Comparison of ENCODE assay signal across 9 cellular contexts in the genomic region with DNA sequence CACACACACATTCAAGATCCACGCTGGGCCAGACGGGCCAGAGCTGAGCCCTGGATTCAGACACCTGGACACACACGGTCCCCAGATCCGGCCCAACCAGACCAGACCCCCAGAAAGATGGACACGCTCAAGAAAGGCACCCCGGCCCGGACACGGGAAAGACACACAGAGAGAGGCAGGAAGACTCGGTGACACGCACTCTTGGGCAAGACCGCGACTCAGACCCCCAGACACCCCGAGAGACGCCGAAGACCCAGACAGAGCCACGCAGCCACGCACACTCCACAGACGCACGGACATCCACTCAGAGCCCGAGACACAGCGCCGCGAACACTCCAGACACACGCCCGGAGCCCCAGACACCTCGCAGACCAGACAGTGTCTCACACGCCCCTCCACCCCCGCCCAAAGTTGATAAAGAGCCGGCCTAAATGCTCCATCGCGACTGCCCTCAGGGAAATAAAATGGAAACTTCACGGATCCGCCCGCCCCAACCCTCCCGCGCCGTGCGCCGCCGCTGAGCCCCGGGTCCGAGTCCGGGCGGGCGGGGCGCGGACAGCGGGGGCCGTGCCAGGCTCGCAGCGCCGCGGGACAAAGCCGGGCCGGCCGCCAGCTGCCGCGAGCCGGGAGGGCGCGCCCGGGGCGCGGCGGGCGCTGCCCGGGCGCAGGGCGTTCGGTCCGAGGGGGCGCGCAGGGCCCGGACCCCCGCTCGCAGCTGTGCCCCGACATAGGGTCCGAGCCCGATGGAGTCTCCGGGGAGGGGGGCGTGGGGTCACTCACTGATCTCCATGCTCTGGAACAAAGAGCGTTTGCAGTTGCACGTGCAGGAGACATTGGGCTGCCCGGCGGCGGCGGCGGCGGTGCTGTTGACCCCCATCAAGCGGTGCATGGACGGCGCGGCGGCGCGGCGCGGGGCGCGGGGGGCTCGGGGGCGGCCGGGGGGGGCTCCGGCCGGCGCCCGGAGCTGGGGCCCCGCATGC. TPM values are rescaled to one million over a fixed set of nuclear protein-coding genes. Genes with fewer than 3 reads are reported as not detected.
DNase-seq lines count a peak whose midpoint lies in the region; ATAC-seq, FAIRE-seq and TF ChIP-seq lines count a peak whose summit lies in the region.
"Had no signal": no experiment of that assay in that cellular context is flagged by ENCODE, and none has a peak within 500 bp of the region (broad histone marks: within the 10 kb centered on the region; RNA-seq: fewer than 3 reads in every experiment).

No MANE protein-coding gene starts in this region.

- H3K4me3 Mint-ChIP-seq in activated CD4-positive, alpha-beta T cell treated with anti-CD3 and anti-CD28 coated beads, Interleukin-2, amount 10 ng/mL, durations not matched to agents 7 days and 5 days: peak overlapping the region; percentile 68
- H3K4me3 Mint-ChIP-seq in natural killer cell treated with Interleukin-12 subunit alpha and Interleukin-12 subunit beta and Interleukin-15 and Interleukin-18, amount 100 ng/mL, for 72 hours: peak overlapping the region; percentile 91

- no peak for FAIRE-seq in H1 (lab: Jason Lieb, UNC)
- FAIRE-seq: G401.6 had no signal

- H3K27ac Mint-ChIP-seq in activated CD4-positive, alpha-beta T cell treated with anti-CD3 and anti-CD28 coated beads, Interleukin-2, amount 10 ng/mL, durations not matched to agents 7 days and 5 days: peak overlapping the region; percentile 14
- H3K27ac Mint-ChIP-seq in natural killer cell treated with Interleukin-12 subunit alpha and Interleukin-12 subunit beta and Interleukin-15 and Interleukin-18, amount 100 ng/mL, for 72 hours: peak overlapping the region; percentile 42 to 47

- H3K9ac ChIP-seq in H1 (replicated peaks in 1 of 4; ENCODE audit: extremely low read depth in 1 of 4, low read depth in 3 of 4, low read length in 3 of 4): peak overlapping the region; percentile 66 to 89 (median 78)

- TF ChIP-seq RAD21 in H1 (IDR thresholded peaks at IDR 0.05 in 1 of 2, conservative IDR thresholded peaks at IDR 0.05 in 1 of 2; ENCODE audit: low read depth in 2 of 2, low read length in 2 of 2): no peak

- no peaks in the 10 kb centered on the region for H3K9me3 Mint-ChIP-seq in activated CD4-positive, alpha-beta T cell treated with anti-CD3 and anti-CD28 coated beads, Interleukin-2, amount 10 ng/mL, durations not matched to agents 7 days and 5 days
- H3K9me3 Mint-ChIP-seq in natural killer cell treated with Interleukin-12 subunit alpha and Interleukin-12 subunit beta and Interleukin-15 and Interleukin-18, amount 100 ng/mL, for 72 hours: no peaks in the 10 kb centered on the region

- H2BK20ac ChIP-seq in H1 (ENCODE audit: low read length): no peak overlapping the region; the same call in 1 of the 2 replicates

- CTCF ChIA-PET in activated CD4-positive, alpha-beta T cell treated with anti-CD3 and anti-CD28 coated beads, Interleukin-2, amount 10 ng/mL, durations not matched to agents 7 days and 5 days (lab: Charles Lee): interaction anchor here (0.6 to 2.1 kb wide), 3 partner anchors 10 to 54 kb away, joined by 3 to 8 read pairs (median 3); no protein-coding TSS in a partner anchor
- CTCF ChIA-PET in H1 (lab: Charles Lee; ENCODE audit: partially characterized antibody): interaction anchor here (1.5 to 4.8 kb wide), 3 partner anchors 11 to 55 kb away, joined by 6 to 20 read pairs (median 8); no protein-coding TSS in a partner anchor

- peak overlapping the region; percentile 87 for H3K18ac ChIP-seq in H1 (ENCODE audit: extremely low read depth, low read length)

- H2BK120ac ChIP-seq in H1 (replicated peaks; ENCODE audit: low read depth, low read length): no peak overlapping the region

- H3K14ac ChIP-seq in H1 (ENCODE audit: insufficient read length): no peak overlapping the region

- no peak overlapping the region for H2BK5ac ChIP-seq in H1 (ENCODE audit: low read depth, low read length)

- no peak overlapping the region for H3K27ac ChIP-seq in H1 (ENCODE audit: low read depth, low read length)

- peaks cover 14% of the 10 kb centered on the region for H3K4me1 Mint-ChIP-seq in activated CD4-positive, alpha-beta T cell treated with anti-CD3 and anti-CD28 coated beads, Interleukin-2, amount 10 ng/mL, durations not matched to agents 7 days and 5 days
- H3K4me1 Mint-ChIP-seq in natural killer cell treated with Interleukin-12 subunit alpha and Interleukin-12 subunit beta and Interleukin-15 and Interleukin-18, amount 100 ng/mL, for 72 hours (ENCODE audit: low read depth in 2 of 2): peaks cover 8 to 12% of the 10 kb centered on the region in 2 donors

- no peak overlapping the region for H4K91ac ChIP-seq in H1 (replicated peaks; ENCODE audit: insufficient read length, low read length)

- no peak overlapping the region for H3K4ac ChIP-seq in H1 (replicated peaks; ENCODE audit: insufficient read length, low read depth, low read length)

- H3K27me3 Mint-ChIP-seq in activated CD4-positive, alpha-beta T cell treated with anti-CD3 and anti-CD28 coated beads, Interleukin-2, amount 10 ng/mL, durations not matched to agents 7 days and 5 days: peaks cover 30% of the 10 kb centered on the region
- peaks cover 14 to 28% of the 10 kb centered on the region in 2 donors for H3K27me3 Mint-ChIP-seq in natural killer cell treated with Interleukin-12 subunit alpha and Interleukin-12 subunit beta and Interleukin-15 and Interleukin-18, amount 100 ng/mL, for 72 hours

- peak overlapping the region; percentile 84 for H4K8ac ChIP-seq in H1 (ENCODE audit: extremely low read depth, insufficient read depth, low read length)

- peaks cover 3% of the 10 kb centered on the region for H3K36me3 Mint-ChIP-seq in activated CD4-positive, alpha-beta T cell treated with anti-CD3 and anti-CD28 coated beads, Interleukin-2, amount 10 ng/mL, durations not matched to agents 7 days and 5 days (ENCODE audit: low read depth)
- H3K36me3 Mint-ChIP-seq in natural killer cell treated with Interleukin-12 subunit alpha and Interleukin-12 subunit beta and Interleukin-15 and Interleukin-18, amount 100 ng/mL, for 72 hours: peaks cover 5% of the 10 kb centered on the region

- TF ChIP-seq POLR2A in H1 (IDR thresholded peaks at IDR 0.05; ENCODE audit: control extremely low read depth in 1 of 2, low read depth in 2 of 2, low read length in 2 of 2): no peak; a peak in 1 of 3 replicates

- no peaks in the 10 kb centered on the region for H3K9me3 ChIP-seq in H1 (ENCODE audit: insufficient read depth in 2 of 2, low read depth in 1 of 2, low read length in 1 of 2)

- peak overlapping the region; percentile 77 to 83 (median 82) for H3K4me3 ChIP-seq in H1 (ENCODE audit: extremely low read depth in 1 of 4, insufficient read depth in 2 of 4, low read depth in 3 of 4, low read length in 4 of 4)

- POLR2A ChIA-PET in activated CD4-positive, alpha-beta T cell treated with anti-CD3 and anti-CD28 coated beads, Interleukin-2, amount 10 ng/mL, durations not matched to agents 7 days and 5 days (lab: Charles Lee): interaction anchor here (0.7 kb wide), 1 partner anchor 87 kb away, joined by 4 read pairs; no protein-coding TSS in a partner anchor
- POLR2A ChIA-PET in H1 (lab: Charles Lee; ENCODE audit: partially characterized antibody): interaction anchor here (0.9 to 6.8 kb wide), 13 partner anchors 8 to 207 kb away, joined by 3 to 59 read pairs (median 4); no protein-coding TSS in a partner anchor

- WGBS in H1 (ENCODE audit: extremely low coverage in 1 of 2, insufficient coverage in 1 of 2, insufficient read length in 1 of 2, insufficient replicate concordance in 2 of 2, low coverage in 1 of 2, low lambda C conversion rate in 2 of 2, missing lambda C conversion rate in 1 of 2), 2 experiments: 6% methylated on average over 33 of the region's 108 CpGs; no CpG with 5 or more reads in 1 of the 2 experiments

- H4K5ac ChIP-seq in H1 (ENCODE audit: insufficient read length, low read depth, low read length): no peak overlapping the region

- H3K79me1 ChIP-seq in H1 (ENCODE audit: low read depth, low read length): peaks cover 11% of the 10 kb centered on the region; the same call in 1 of the 2 replicates

- TF ChIP-seq EP300 in H1 (IDR thresholded peaks at IDR 0.05; ENCODE audit: borderline replicate concordance in 1 of 2, low read depth in 2 of 2, low read length in 2 of 2): no peak

- H3K79me2 ChIP-seq in H1 (ENCODE audit: control insufficient read depth in 1 of 2, insufficient read depth in 2 of 2, low read length in 2 of 2): peaks cover 12 to 49% of the 10 kb centered on the region in 2 experiments

- ATAC-seq in Right ventricle myocardium superior (ENCODE audit: poor library complexity) (peak; percentile 1), HG02884 (IDR thresholded peaks at IDR 0.05; ENCODE audit: unreplicated experiment) (no peak), HG03442 (IDR thresholded peaks at IDR 0.05; ENCODE audit: unreplicated experiment) (no peak)
- no peak for ATAC-seq in natural killer cell treated with Interleukin-12 subunit alpha and Interleukin-12 subunit beta and Interleukin-15 and Interleukin-18, amount 100 ng/mL, for 72 hours

- H3K56ac ChIP-seq in H1 (replicated peaks; ENCODE audit: insufficient read length, low read depth, low read length): peak overlapping the region; percentile 42

- peaks cover 0 to 24% (median 13%) of the 10 kb centered on the region in 4 experiments; a peak in 5 of 7 replicates for H3K4me1 ChIP-seq in H1 (replicated peaks in 1 of 4; ENCODE audit: control insufficient read depth in 3 of 4, insufficient read depth in 4 of 4, low read length in 3 of 4)

- no peak overlapping the region for H2BK15ac ChIP-seq in H1 (ENCODE audit: low read length)

- peak overlapping the region; percentile 92 to 97 for H3K4me2 ChIP-seq in H1 (ENCODE audit: insufficient read depth in 1 of 2, low read depth in 2 of 2, low read length in 2 of 2)

- no peaks in the 10 kb centered on the region for H3K36me3 ChIP-seq in H1 (ENCODE audit: control insufficient read depth in 2 of 4, insufficient read depth in 4 of 4, low read length in 3 of 4)

- peak overlapping the region; percentile 39; the same call in 1 of the 2 replicates for H2BK12ac ChIP-seq in H1 (ENCODE audit: low read depth, low read length)

- H4K20me1 ChIP-seq in H1 (replicated peaks in 1 of 2; ENCODE audit: control insufficient read depth in 1 of 2, insufficient read depth in 2 of 2, low read length in 2 of 2): peaks cover 31 to 35% of the 10 kb centered on the region in 2 experiments

- DNase-seq in Right ventricle myocardium superior: peak; percentile 65
- no peak for DNase-seq in cardiac septum (ENCODE audit: low spot score)
- no peak for DNase-seq in activated CD4-positive, alpha-beta T cell treated with anti-CD3 and anti-CD28 coated beads, Interleukin-2, amount 10 ng/mL, durations not matched to agents 7 days and 5 days
- DNase-seq in H1 (ENCODE audit: low read depth in 1 of 2, low spot score in 2 of 2): no peak
- no peak for DNase-seq in natural killer cell treated with Interleukin-12 subunit alpha and Interleukin-12 subunit beta and Interleukin-15 and Interleukin-18, amount 100 ng/mL, for 72 hours (ENCODE audit: low spot score)
- DNase-seq in NCI-H774 (lab: John Stamatoyannopoulos, UW): no peak

- no peak overlapping the region for H2AFZ ChIP-seq in H1 (ENCODE audit: low read length)

- no peak for TF ChIP-seq CTCF in H1 (IDR thresholded peaks at IDR 0.05; ENCODE audit: control extremely low read depth in 1 of 3, insufficient read depth in 1 of 3, low read depth in 1 of 3, low read length in 3 of 3)

- H2AK5ac ChIP-seq in H1 (ENCODE audit: low read depth, low read length): no peak overlapping the region; the same call in none of the 2 replicates

- H3K23me2 ChIP-seq in H1 (ENCODE audit: low read depth, low read length): peaks cover 7% of the 10 kb centered on the region

- H3K23ac ChIP-seq in H1 (ENCODE audit: insufficient read length): no peak overlapping the region

- intact Hi-C loops in Right ventricle myocardium superior (cut with DNase I): no loop called here
- intact Hi-C loops in cardiac septum (cut with DNase I): loop anchor here (5.0 kb wide), 1 partner anchor 52 kb away; no protein-coding TSS in a partner anchor

- peaks cover 0 to 18% (median 10%) of the 10 kb centered on the region in 4 experiments; a peak in 5 of 7 replicates for H3K27me3 ChIP-seq in H1 (replicated peaks in 1 of 4; ENCODE audit: control insufficient read depth in 3 of 4, extremely low read depth in 1 of 4, insufficient read depth in 3 of 4, low read length in 3 of 4)

RNA-seq across cellular contexts. Expression of gene PMEPA1, which starts 0.8 kb away (rescaled TPM):
- total RNA-seq in Right ventricle myocardium superior: 21.5 TPM
- total RNA-seq in cardiac septum: 34.8 TPM
- total RNA-seq in activated CD4-positive, alpha-beta T cell treated with anti-CD3 and anti-CD28 coated beads, Interleukin-2, amount 10 ng/mL, durations not matched to agents 7 days and 5 days: 1 to 10 TPM in 1 of 2 experiments, under 1 TPM in 1; 0.72 to 1.1 TPM
- 20.0 and 20.5 TPM in 2 replicates for total RNA-seq in H1 (2021; fragmentation: NEBNext Ultra II Directional; extraction: Animal tissue kit (Norgen Biotek cat#: 25700))
- 12.7 and 18.1 TPM in 2 replicates for polyA plus RNA-seq in H1 (2011; rRNA removed)
- polyA plus RNA-seq in H1 (2011; cell fraction: cytosol; rRNA removed): 10.3 TPM
- 21.0 TPM for polyA plus RNA-seq in H1 (2011; cell fraction: nucleus; rRNA removed)
- 3.8 to 11.4 TPM (median 10.2 TPM) in 4 replicates for polyA plus RNA-seq in H1 (2012, experiment 1 of 2)
- polyA plus RNA-seq in H1 (2012, experiment 2 of 2): 7.9 TPM
- 17.9 TPM for polyA plus RNA-seq in H1 (2013, experiment 1 of 2)
- 19.1 TPM for polyA plus RNA-seq in H1 (2013, experiment 2 of 2)
- polyA minus RNA-seq in H1 (2011; rRNA and poly(A)+ RNA removed): 5.6 and 6.0 TPM in 2 replicates
- 15.3 TPM for polyA minus RNA-seq in H1 (2011; cell fraction: cytosol; rRNA and poly(A)+ RNA removed)
- 12.0 TPM for polyA minus RNA-seq in H1 (2011; cell fraction: nucleus; rRNA and poly(A)+ RNA removed)
- total RNA-seq in natural killer cell treated with Interleukin-12 subunit alpha and Interleukin-12 subunit beta and Interleukin-15 and Interleukin-18, amount 100 ng/mL, for 72 hours: under 1 TPM in 1 of 2 donors, not detected in 1; 0.08 TPM
